ENCODE assay signal across 9 cellular contexts in genomic region chr1:163535807-163536206, GRCh38.
DNase-seq lines count a peak whose midpoint lies in the region; ATAC-seq and TF ChIP-seq lines count a peak whose summit lies in the region.
"Had no signal": no experiment of that assay in that cellular context is flagged by ENCODE, and none has a peak within 500 bp of the region (broad histone marks: within the 10 kb centered on the region; RNA-seq: fewer than 3 reads in every experiment).

No MANE protein-coding gene starts in this region.

- H3K27ac Mint-ChIP-seq in activated T-helper 1 cell treated with anti-CD3 and anti-CD28 coated beads, Interleukin-12 subunit alpha, Interleukin-12 subunit beta, Interleukin-2, Interleukin-4 antibody, amounts not matched to agents 30 ng/mL and 10 ng/mL and 1 ng/mL, durations not matched to agents 14 hours and 24 hours and 36 hours: no peak overlapping the region

- H3K4me3 ChIP-seq in dorsolateral prefrontal cortex: no peak overlapping the region
- H3K4me3 ChIP-seq in psoas muscle: no peak overlapping the region

- H3K4me1 Mint-ChIP-seq in activated T-helper 1 cell treated with anti-CD3 and anti-CD28 coated beads, Interleukin-12 subunit alpha, Interleukin-12 subunit beta, Interleukin-2, Interleukin-4 antibody, amounts not matched to agents 30 ng/mL and 10 ng/mL and 1 ng/mL, durations not matched to agents 14 hours and 24 hours and 36 hours (ENCODE audit: low read depth): no peaks in the 10 kb centered on the region

- H3K27me3 Mint-ChIP-seq in activated T-helper 1 cell treated with anti-CD3 and anti-CD28 coated beads, Interleukin-12 subunit alpha, Interleukin-12 subunit beta, Interleukin-2, Interleukin-4 antibody, amounts not matched to agents 30 ng/mL and 10 ng/mL and 1 ng/mL, durations not matched to agents 14 hours and 24 hours and 36 hours (ENCODE audit: insufficient read depth): no peaks in the 10 kb centered on the region

- DNase-seq in NCI-H2107 treated with DMSO at 0.1 percent for 48 hours (lab: John Stamatoyannopoulos, UW; ENCODE audit: unreplicated experiment) (peak; percentile 56), NCI-H2107 (lab: John Stamatoyannopoulos, UW) (no peak), NCI-H446 treated with DMSO at 0.1 percent for 48 hours (lab: John Stamatoyannopoulos, UW) (peak; percentile 39), dorsolateral prefrontal cortex (no peak), psoas muscle (no peak), UCSD-AML1 (lab: John Stamatoyannopoulos, UW; ENCODE audit: unreplicated experiment) (no peak), Right ventricle myocardium superior (no peak)
- no peak for DNase-seq in activated T-helper 1 cell treated with anti-CD3 and anti-CD28 coated beads, Interleukin-12 subunit alpha, Interleukin-12 subunit beta, Interleukin-2, Interleukin-4 antibody, amounts not matched to agents 30 ng/mL and 10 ng/mL and 1 ng/mL, durations not matched to agents 14 hours and 24 hours and 36 hours (ENCODE audit: low spot score)
- DNase-seq: Calu3 had no signal

- no peak overlapping the region for H3K4me3 Mint-ChIP-seq in activated T-helper 1 cell treated with anti-CD3 and anti-CD28 coated beads, Interleukin-12 subunit alpha, Interleukin-12 subunit beta, Interleukin-2, Interleukin-4 antibody, amounts not matched to agents 30 ng/mL and 10 ng/mL and 1 ng/mL, durations not matched to agents 14 hours and 24 hours and 36 hours

- no peaks in the 10 kb centered on the region for H3K4me1 ChIP-seq in psoas muscle

- H3K27me3 ChIP-seq in dorsolateral prefrontal cortex (no peaks in the 10 kb centered on the region), psoas muscle (ENCODE audit: insufficient read depth in 3 of 3, low read length in 2 of 3) (no peaks in the 10 kb centered on the region)

- WGBS in psoas muscle, 3 donors: 42 to 60% (median 50%) methylated on average over 3 of the region's 3 CpGs

- no peak overlapping the region for H3K27ac ChIP-seq in dorsolateral prefrontal cortex
- no peak overlapping the region for H3K27ac ChIP-seq in psoas muscle

- peak in 42 of 56 donors; percentile 12 to 56 (median 28) for TF ChIP-seq CTCF in dorsolateral prefrontal cortex (IDR thresholded peaks at IDR 0.05 in 54 of 56, conservative IDR thresholded peaks at IDR 0.05 in 2 of 56; ENCODE audit: low read depth in 1 of 56, partially characterized antibody in 56 of 56)
- TF ChIP-seq CTCF in psoas muscle (IDR thresholded peaks at IDR 0.05): peak; percentile 21

- H3K9me3 Mint-ChIP-seq in activated T-helper 1 cell treated with anti-CD3 and anti-CD28 coated beads, Interleukin-12 subunit alpha, Interleukin-12 subunit beta, Interleukin-2, Interleukin-4 antibody, amounts not matched to agents 30 ng/mL and 10 ng/mL and 1 ng/mL, durations not matched to agents 14 hours and 24 hours and 36 hours: no peaks in the 10 kb centered on the region

- no peaks in the 10 kb centered on the region for H3K9me3 ChIP-seq in psoas muscle

- H3K36me3 ChIP-seq in psoas muscle (ENCODE audit: insufficient read depth in 1 of 2, low read depth in 1 of 2): no peaks in the 10 kb centered on the region

- intact Hi-C loops in dorsolateral prefrontal cortex (cut with DNase I) (no loop called here), psoas muscle (cut with DNase I) (loop anchor here in 1 of 2 donors (10.0 kb wide), 2 partner anchors 1379 to 1539 kb away; no protein-coding TSS in a partner anchor), Right ventricle myocardium superior (cut with DNase I) (loop anchor here (10.0 kb wide), 1 partner anchor 1539 kb away; no protein-coding TSS in a partner anchor)
- intact Hi-C loops in activated T-helper 1 cell treated with anti-CD3 and anti-CD28 coated beads, Interleukin-12 subunit alpha, Interleukin-12 subunit beta, Interleukin-2, Interleukin-4 antibody, amounts not matched to agents 30 ng/mL and 10 ng/mL and 1 ng/mL, durations not matched to agents 14 hours and 24 hours and 36 hours (cut with micrococcal nuclease): no loop called here

- ATAC-seq in psoas muscle (peak in 1 of 4 donors; percentile 45), Right ventricle myocardium superior (ENCODE audit: poor library complexity) (no peak)

- no peaks in the 10 kb centered on the region for H3K36me3 Mint-ChIP-seq in activated T-helper 1 cell treated with anti-CD3 and anti-CD28 coated beads, Interleukin-12 subunit alpha, Interleukin-12 subunit beta, Interleukin-2, Interleukin-4 antibody, amounts not matched to agents 30 ng/mL and 10 ng/mL and 1 ng/mL, durations not matched to agents 14 hours and 24 hours and 36 hours (ENCODE audit: low read depth)

Comparison
In these comparisons a context has a peak if more than half of its experiments do, and no peak if none do; other contexts are left out.
1. DNase-seq: peak in NCI-H2107 treated with DMSO at 0.1 percent for 48 hours (single experiment) and NCI-H446 treated with DMSO at 0.1 percent for 48 hours (single experiment); none in NCI-H2107 (single experiment), dorsolateral prefrontal cortex (0 of 10), psoas muscle (0 of 2), UCSD-AML1 (single experiment), activated T-helper 1 cell treated with anti-CD3 and anti-CD28 coated beads, Interleukin-12 subunit alpha, Interleukin-12 subunit beta, Interleukin-2, Interleukin-4 antibody, amounts not matched to agents 30 ng/mL and 10 ng/mL and 1 ng/mL, durations not matched to agents 14 hours and 24 hours and 36 hours (single experiment) and Right ventricle myocardium superior (single experiment).